ENCODE assay signal across 8 cellular contexts in the genomic region with DNA sequence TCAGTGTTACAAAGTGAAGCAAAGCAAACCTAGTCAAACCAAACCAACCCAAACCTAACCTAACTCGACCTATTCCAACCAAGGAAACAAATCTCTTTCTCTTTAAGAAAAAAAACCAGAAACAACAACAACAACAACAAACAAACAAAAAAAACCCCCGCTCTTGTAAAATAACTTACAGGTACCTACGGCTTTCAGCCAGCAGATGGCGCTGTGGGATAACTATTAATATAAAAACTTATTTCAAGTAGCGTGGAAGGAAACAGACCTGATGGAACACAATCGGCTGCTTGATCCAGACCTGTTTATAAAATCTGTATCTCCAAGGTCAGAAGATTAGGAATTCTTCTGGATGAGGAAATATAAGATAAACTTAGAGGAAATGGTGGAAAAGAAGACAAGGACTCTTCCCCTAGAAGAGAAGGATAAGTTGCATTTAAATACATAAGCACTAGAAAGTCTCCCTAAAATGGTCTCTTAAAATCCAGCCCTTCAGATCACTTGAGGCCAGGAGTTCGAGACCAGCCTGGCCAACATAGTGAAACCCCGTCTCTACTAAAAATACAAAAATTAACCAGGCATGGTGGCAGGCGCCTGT. TPM values are rescaled to one million over a fixed set of nuclear protein-coding genes. Genes with fewer than 3 reads are reported as not detected.
DNase-seq lines count a peak whose midpoint lies in the region; ATAC-seq and TF ChIP-seq lines count a peak whose summit lies in the region.

No MANE protein-coding gene starts in this region.

- H3K4me2 ChIP-seq in KMS-11: peak overlapping the region; percentile 36; the same call in 1 of the 2 replicates

- H3K79me2 ChIP-seq in KMS-11 (ENCODE audit: insufficient read depth, low read depth): no peaks in the 10 kb centered on the region

- H3K27me3 ChIP-seq in KMS-11 (ENCODE audit: insufficient read depth, low read depth) (no peaks in the 10 kb centered on the region), SJSA1 (replicated peaks) (no peaks in the 10 kb centered on the region), aorta (ENCODE audit: control insufficient read depth in 1 of 2, insufficient read depth in 2 of 2, low read length in 1 of 2) (no peaks in the 10 kb centered on the region)

- ATAC-seq in aorta (ENCODE audit: low FRiP score) (peak; percentile 79), GM21528 (IDR thresholded peaks at IDR 0.05; ENCODE audit: low FRiP score, unreplicated experiment) (no peak)

- intact Hi-C loops in posterior vena cava (cut with DNase I) (loop anchor here in 1 of 2 donors (10.0 kb wide), 1 partner anchor 944 kb away; no protein-coding TSS in a partner anchor), aorta (cut with DNase I) (loop anchor here (2.0 to 10.0 kb wide), 4 partner anchors 506 to 944 kb away; a partner anchor contains a TSS)

- no peak overlapping the region for H3K9ac ChIP-seq in KMS-11

- H3K4me3 ChIP-seq in KMS-11 (IDR thresholded peaks at IDR 0.05; ENCODE audit: insufficient read depth, low read depth, low read length) (no peak overlapping the region), SJSA1 (no peak overlapping the region), aorta (ENCODE audit: low read length in 2 of 2) (no peak overlapping the region)

- H3K27ac ChIP-seq in KMS-11 (no peak overlapping the region), SJSA1 (no peak overlapping the region), aorta (ENCODE audit: low read depth in 1 of 2, low read length in 2 of 2) (no peak overlapping the region)

- WGBS in aorta, 2 donors: 20 to 21% methylated on average over 9 of the region's 9 CpGs

- peak overlapping the region; percentile 34; the same call in 1 of the 2 replicates for H2AFZ ChIP-seq in KMS-11 (ENCODE audit: low read depth)

- H3K9me3 ChIP-seq in SJSA1 (replicated peaks): no peaks in the 10 kb centered on the region
- no peaks in the 10 kb centered on the region for H3K9me3 ChIP-seq in aorta (ENCODE audit: control insufficient read depth, low read length)

- H3K4me1 ChIP-seq in KMS-11 (ENCODE audit: low read depth, poor library complexity, severe bottlenecking) (no peaks in the 10 kb centered on the region), SJSA1 (replicated peaks) (no peaks in the 10 kb centered on the region), aorta (ENCODE audit: control insufficient read depth in 1 of 2, insufficient read depth in 2 of 2, low read length in 2 of 2) (no peaks in the 10 kb centered on the region)

- no peaks in the 10 kb centered on the region for H4K20me1 ChIP-seq in KMS-11 (ENCODE audit: insufficient read depth)

- H3K36me3 ChIP-seq in KMS-11 (ENCODE audit: insufficient read depth) (no peaks in the 10 kb centered on the region), SJSA1 (no peaks in the 10 kb centered on the region), aorta (ENCODE audit: control insufficient read depth in 1 of 2, insufficient read depth in 2 of 2, low read length in 1 of 2) (no peaks in the 10 kb centered on the region)

- peak; percentile 82 for TF ChIP-seq CTCF in KMS-11 (conservative IDR thresholded peaks at IDR 0.05; ENCODE audit: low read depth, low read length)

- DNase-seq in D341Med (ENCODE audit: low spot score) (peak; percentile 37), SJSA1 (ENCODE audit: low read depth in 1 of 2, low spot score in 2 of 2) (peak; percentile 39 to 54), globus pallidus (ENCODE audit: low spot score) (peak; percentile 46), posterior vena cava (ENCODE audit: low spot score) (peak; percentile 86), aorta (peak; percentile 69 to 83)
- DNase-seq in activated naive CD4-positive, alpha-beta T cell treated with Interleukin-2 at 50 U/mL for 16 hours: peak; percentile 58

RNA-seq across cellular contexts. Expression of a gene that starts 34.4 kb away (rescaled TPM):
- 3.8 and 5.1 TPM in 2 replicates for total RNA-seq in SJSA1 (2014; rRNA removed; shearing (Covaris generic))
- 10 to 100 TPM in 1 of 2 donors, 1 to 10 TPM in 1; 9.9 to 17.2 TPM for total RNA-seq in posterior vena cava
- 10 to 100 TPM; 21.9 to 28.7 TPM for total RNA-seq in aorta
- polyA plus RNA-seq in aorta: 1 to 10 TPM; 1.1 to 4.0 TPM

RNA-seq across cellular contexts. Expression of a gene that starts 36.6 kb away (rescaled TPM):
- total RNA-seq in SJSA1 (2014; rRNA removed; shearing (Covaris generic)): 4.4 and 10.7 TPM in 2 replicates
- total RNA-seq in posterior vena cava (1 to 10 TPM; 1.0 to 3.0 TPM), aorta (1 to 10 TPM; 1.5 to 2.2 TPM)
- polyA plus RNA-seq in aorta: 1 to 10 TPM; 1.6 to 2.1 TPM
